In genomic region chr2:236550701-236551465, GRCh38 we compare ENCODE assay signal across 10 cellular contexts.
DNase-seq lines count a peak whose midpoint lies in the region; ATAC-seq and TF ChIP-seq lines count a peak whose summit lies in the region.
"Had no signal": no experiment of that assay in that cellular context is flagged by ENCODE, and none has a peak within 500 bp of the region (broad histone marks: within the 10 kb centered on the region; RNA-seq: fewer than 3 reads in every experiment).

No MANE protein-coding gene starts in this region.

- no peak for TF ChIP-seq POLR2A in erythroblast (IDR thresholded peaks at IDR 0.05; ENCODE audit: low read length)

- DNase-seq in DMS153 (lab: John Stamatoyannopoulos, UW) (peak; percentile 9), DMS153 treated with DMSO at 0.1 percent for 48 hours (lab: John Stamatoyannopoulos, UW; ENCODE audit: unreplicated experiment) (no peak), left kidney (ENCODE audit: low read depth, low spot score) (peak; percentile 50), erythroblast (lab: John Stamatoyannopoulos, UW) (no peak), NCI-H2029 (lab: John Stamatoyannopoulos, UW) (no peak), NCI-H345 treated with DMSO at 0.1 percent for 48 hours (lab: John Stamatoyannopoulos, UW; ENCODE audit: unreplicated experiment) (no peak)
- DNase-seq: left lung had no signal

- ATAC-seq in GM21390 (IDR thresholded peaks at IDR 0.05; ENCODE audit: unreplicated experiment) (peak; percentile 38), HG03175 (IDR thresholded peaks at IDR 0.05; ENCODE audit: unreplicated experiment) (peak; percentile 46)
- ATAC-seq: K562, left lung had no signal

Comparison
In these comparisons a context has a peak if more than half of its experiments do, and no peak if none do; other contexts are left out.
1. DNase-seq: peak in DMS153 (single experiment) and left kidney (single experiment); none in DMS153 treated with DMSO at 0.1 percent for 48 hours (single experiment), erythroblast (0 of 2), NCI-H2029 (single experiment) and NCI-H345 treated with DMSO at 0.1 percent for 48 hours (single experiment).